In genomic region chr2:240745456-240745855, GRCh38 we compare ENCODE assay signal across 36 cellular contexts. TPM values are rescaled to one million over a fixed set of nuclear protein-coding genes. Genes with fewer than 3 reads are reported as not detected.
"Had no signal": no experiment of that assay in that cellular context is flagged by ENCODE, and none has a peak within 500 bp of the region (broad histone marks: within the 10 kb centered on the region; RNA-seq: fewer than 3 reads in every experiment).

No MANE protein-coding gene starts in this region.

- H3K27me3 ChIP-seq: adrenal gland, body of pancreas, brain microvascular endothelial cell, breast epithelium had no signal

- FAIRE-seq: astrocyte, TTC549 had no signal

- H3K27ac ChIP-seq: adrenal gland, body of pancreas, brain microvascular endothelial cell, breast epithelium, VCaP had no signal

- H3K9me3 ChIP-seq: adrenal gland, body of pancreas, breast epithelium had no signal

- DNase-seq: activated B cell treated with CpG ODN at 0.5 μM for 24 hours; activated CD4-positive, alpha-beta memory T cell treated with anti-CD3 and anti-CD28 coated beads for 36 hours; activated CD4-positive, alpha-beta T cell treated with anti-CD3 and anti-CD28 coated beads for 4 hours; activated CD4-positive, alpha-beta T cell treated with anti-CD3 and anti-CD28 coated beads, Interleukin-2, amount 10 ng/mL, durations not matched to agents 24 days and 14 days; activated CD4-positive, alpha-beta T cell treated with anti-CD3 and anti-CD28 coated beads, Interleukin-2, amount 50 U/mL, for 1 hour; activated CD4-positive, alpha-beta T cell treated with anti-CD3 and anti-CD28 coated beads, Interleukin-2, amount 50 U/mL, for 4 hours; activated CD4-positive, CD25-positive, alpha-beta regulatory T cell treated with anti-CD3 and anti-CD28 coated beads, Interleukin-2, amount 50 U/mL, for 72 hours; activated CD8-positive, alpha-beta memory T cell treated with anti-CD3 and anti-CD28 coated beads, Interleukin-2, amount 50 U/mL, for 4 hours; activated CD8-positive, alpha-beta T cell treated with anti-CD3 and anti-CD28 coated beads for 36 hours; activated effector memory CD4-positive, alpha-beta T cell treated with anti-CD3 and anti-CD28 coated beads, Interleukin-2, amount 50 U/mL, for 16 hours; activated gamma-delta T cell treated with Interleukin-2 at 50 U/mL for 16 hours; activated naive CD4-positive, alpha-beta T cell; activated naive CD4-positive, alpha-beta T cell treated with anti-CD3 and anti-CD28 coated beads for 36 hours; activated naive CD8-positive, alpha-beta T cell treated with anti-CD3 and anti-CD28 coated beads for 36 hours; activated T-cell treated with anti-CD3 and anti-CD28 coated beads for 4 hours; activated T-cell treated with anti-CD3 and anti-CD28 coated beads, Interleukin-2, amount 50 U/mL, for 1 hour; activated T-cell treated with anti-CD3 and anti-CD28 coated beads, Interleukin-2, amount 50 U/mL, for 4 hours; activated T-cell treated with anti-CD3 and anti-CD28 coated beads, Interleukin-2, amount 50 U/mL, for 72 hours; adrenal gland; amniotic stem cell; aorta; body of pancreas; brain microvascular endothelial cell; central memory CD4-positive, alpha-beta T cell; T-helper 1 cell; T-helper 2 cell; T-helper 9 cell had no signal

- H3K4me1 ChIP-seq: adrenal gland, body of pancreas, breast epithelium had no signal

- H3K4me3 ChIP-seq: adrenal gland, body of pancreas, breast epithelium had no signal

- H3K36me3 ChIP-seq: adrenal gland, brain microvascular endothelial cell, breast epithelium had no signal

RNA-seq across cellular contexts. Expression of gene AQP12A, which starts 53.8 kb away (rescaled TPM):
- total RNA-seq: activated B cell treated with CpG ODN at 0.5 μM for 24 hours; activated CD4-positive, alpha-beta memory T cell treated with anti-CD3 and anti-CD28 coated beads for 36 hours; activated CD4-positive, alpha-beta T cell treated with anti-CD3 and anti-CD28 coated beads, Interleukin-2, amount 10 ng/mL, durations not matched to agents 24 days and 14 days; activated CD8-positive, alpha-beta memory T cell treated with anti-CD3 and anti-CD28 coated beads for 36 hours; activated CD8-positive, alpha-beta T cell treated with anti-CD3 and anti-CD28 coated beads for 36 hours; activated naive CD4-positive, alpha-beta T cell treated with anti-CD3 and anti-CD28 coated beads for 36 hours; activated naive CD8-positive, alpha-beta T cell treated with anti-CD3 and anti-CD28 coated beads for 36 hours; activated T-cell treated with anti-CD3 and anti-CD28 coated beads, Interleukin-2, amount 50 U/mL, for 4 hours; activated T-cell treated with anti-CD3 and anti-CD28 coated beads, Interleukin-2, amount 50 U/mL, for 72 hours; activated T-helper 1 cell treated with anti-CD3 and anti-CD28 coated beads, Interleukin-12 subunit alpha, Interleukin-12 subunit beta, Interleukin-2, Interleukin-4 antibody, amounts not matched to agents 30 ng/mL and 10 ng/mL and 1 ng/mL, durations not matched to agents 14 hours and 24 hours and 36 hours; activated T-helper 17 cell treated with anti-CD3 and anti-CD28 coated beads, Interleukin-2, amount 50 U/mL, for 72 hours; adrenal gland; aorta; astrocyte; breast epithelium; cardiac septum; cerebellum had no signal
- polyA plus RNA-seq: adrenal gland had no signal
